ENCODE assay signal across 8 cellular contexts in genomic region chr11:66291706-66292542, GRCh38. TPM values are rescaled to one million over a fixed set of nuclear protein-coding genes. Genes with fewer than 3 reads are reported as not detected.
DNase-seq lines count a peak whose midpoint lies in the region; ATAC-seq and TF ChIP-seq lines count a peak whose summit lies in the region.

Gene TMEM151A (plus strand): TSS chr11:66291894. CDS start chr11:66292014, 120 bp downstream.

- no peak for TF ChIP-seq POLR2A in spleen (IDR thresholded peaks at IDR 0.05)

- intact Hi-C loops in spleen (cut with DNase I; ENCODE audit: low total_unique reads), result no loop called here

- peaks cover 16% of the 10 kb centered on the region for H3K4me1 Mint-ChIP-seq in T-helper 2 cell treated with Interferon-gamma antibody and Interleukin-4, amounts not matched to agents 5 μg/mL and 100 μg/mL, for 36 hours (ENCODE audit: low read depth)
- peaks cover 26% of the 10 kb centered on the region for H3K4me1 Mint-ChIP-seq in glutamatergic neuron (ENCODE audit: low read depth, unreplicated experiment)

- 2 to 3% (median 3%) methylated on average over 46 to 95 of the region's 95 CpGs for WGBS in spleen, 5 donors

- peaks cover 3% of the 10 kb centered on the region for H3K36me3 Mint-ChIP-seq in T-helper 2 cell treated with Interferon-gamma antibody and Interleukin-4, amounts not matched to agents 5 μg/mL and 100 μg/mL, for 36 hours (ENCODE audit: low read depth)
- H3K36me3 Mint-ChIP-seq in glutamatergic neuron (ENCODE audit: unreplicated experiment), result no peaks in the 10 kb centered on the region

- peak within 1 kb of the TSS; percentile 27 to 73 (median 44) for H3K4me3 ChIP-seq in spleen

- H3K9me3 ChIP-seq in spleen, result no peaks in the 10 kb centered on the region

- H3K36me3 ChIP-seq in spleen, result no peaks in the 10 kb centered on the region

- peaks cover 18 to 52% (median 40%) of the 10 kb centered on the region in 6 donors for H3K4me1 ChIP-seq in spleen

- peaks cover 0 to 68% (median 37%) of the 10 kb centered on the region in 7 donors for H3K27me3 ChIP-seq in spleen (replicated peaks in 1 of 7)

- no peaks in the 10 kb centered on the region for H3K9me3 Mint-ChIP-seq in T-helper 2 cell treated with Interferon-gamma antibody and Interleukin-4, amounts not matched to agents 5 μg/mL and 100 μg/mL, for 36 hours
- H3K9me3 Mint-ChIP-seq in glutamatergic neuron (ENCODE audit: unreplicated experiment), result peaks cover 24% of the 10 kb centered on the region

- H3K27ac Mint-ChIP-seq in T-helper 2 cell treated with Interferon-gamma antibody and Interleukin-4, amounts not matched to agents 5 μg/mL and 100 μg/mL, for 36 hours, result no peak within 1 kb of the TSS
- H3K27ac Mint-ChIP-seq in glutamatergic neuron (ENCODE audit: unreplicated experiment), result peak within 1 kb of the TSS; percentile 98

- ATAC-seq in GM18868 (IDR thresholded peaks at IDR 0.05; ENCODE audit: unreplicated experiment), result no peak

- no peak within 1 kb of the TSS for H3K27ac ChIP-seq in spleen

- DNase-seq in NCI-H146 (lab: John Stamatoyannopoulos, UW), result peak; percentile 34
- DNase-seq in NCI-H146 treated with DMSO at 0.1 percent for 48 hours (lab: John Stamatoyannopoulos, UW; ENCODE audit: unreplicated experiment), result no peak
- DNase-seq in T-helper 2 cell treated with Interferon-gamma antibody and Interleukin-4, amounts not matched to agents 5 μg/mL and 100 μg/mL, for 36 hours (ENCODE audit: low spot score), result no peak
- DNase-seq in glutamatergic neuron, result peak; percentile 47
- DNase-seq in spleen, result no peak
- no peak for DNase-seq in GM20000 (ENCODE audit: low spot score)
- no peak for DNase-seq in NCI-H128 (lab: John Stamatoyannopoulos, UW; ENCODE audit: unreplicated experiment)

- H3K27me3 Mint-ChIP-seq in T-helper 2 cell treated with Interferon-gamma antibody and Interleukin-4, amounts not matched to agents 5 μg/mL and 100 μg/mL, for 36 hours (ENCODE audit: low read depth), result peaks cover 37% of the 10 kb centered on the region
- H3K27me3 Mint-ChIP-seq in glutamatergic neuron (ENCODE audit: unreplicated experiment), result peaks cover 25% of the 10 kb centered on the region

- H3K4me3 Mint-ChIP-seq in T-helper 2 cell treated with Interferon-gamma antibody and Interleukin-4, amounts not matched to agents 5 μg/mL and 100 μg/mL, for 36 hours, result peak within 1 kb of the TSS; percentile 87
- H3K4me3 Mint-ChIP-seq in glutamatergic neuron (ENCODE audit: unreplicated experiment), result peak within 1 kb of the TSS; percentile 95

- TF ChIP-seq CTCF in glutamatergic neuron (IDR thresholded peaks at IDR 0.05; ENCODE audit: partially characterized antibody, unreplicated experiment) (no peak), spleen (IDR thresholded peaks at IDR 0.05 in 8 of 11, conservative IDR thresholded peaks at IDR 0.05 in 3 of 11) (no peak), GM20000 (IDR thresholded peaks at IDR 0.05; ENCODE audit: extremely low read depth, missing control alignments) (no peak)

RNA-seq across cellular contexts. Expression of gene TMEM151A, which starts in this region (rescaled TPM):
- total RNA-seq in glutamatergic neuron (ENCODE audit: unreplicated experiment) (19.2 TPM), spleen (under 1 TPM in 1 of 7 donors, not detected in 6; 0.34 TPM)
- under 1 TPM in 2 of 3 donors, not detected in 1; 0.02 TPM for polyA plus RNA-seq in spleen

Comparison
In these comparisons a context has a peak if more than half of its experiments do, and no peak if none do; other contexts are left out.
1. RNA of gene TMEM151A (total RNA-seq): 19.2 TPM in glutamatergic neuron (single experiment); 0.34 TPM in spleen; every median in the first group is over 10 times any median in the second.
2. DNase-seq: peak in NCI-H146 (single experiment) and glutamatergic neuron (single experiment); none in NCI-H146 treated with DMSO at 0.1 percent for 48 hours (single experiment), T-helper 2 cell treated with Interferon-gamma antibody and Interleukin-4, amounts not matched to agents 5 μg/mL and 100 μg/mL, for 36 hours (single experiment), spleen (single experiment), GM20000 (single experiment) and NCI-H128 (single experiment).